Comparison of ENCODE assay signal across 8 cellular contexts in genomic region chr10:84193846-84194423, GRCh38. TPM values are rescaled to one million over a fixed set of nuclear protein-coding genes. Genes with fewer than 3 reads are reported as not detected.
DNase-seq lines count a peak whose midpoint lies in the region; ATAC-seq and TF ChIP-seq lines count a peak whose summit lies in the region.
"Had no signal": no experiment of that assay in that cellular context is flagged by ENCODE, and none has a peak within 500 bp of the region (broad histone marks: within the 10 kb centered on the region; RNA-seq: fewer than 3 reads in every experiment).

No MANE protein-coding gene starts in this region.

- TF ChIP-seq CTCF in hepatocyte (IDR thresholded peaks at IDR 0.05; ENCODE audit: poor library complexity) = no peak

- H3K4me1 ChIP-seq in NT2/D1 (ENCODE audit: insufficient read depth, insufficient read length) (peaks cover 6% of the 10 kb centered on the region), hepatocyte (ENCODE audit: insufficient read depth) (no peaks in the 10 kb centered on the region)

- H3K9me3 ChIP-seq in NT2/D1 (ENCODE audit: insufficient read depth, low read length) (no peaks in the 10 kb centered on the region), hepatocyte (ENCODE audit: low read depth) (no peaks in the 10 kb centered on the region)

- no peak overlapping the region for H3K27ac Mint-ChIP-seq in stimulated activated naive CD8-positive, alpha-beta T cell treated with anti-CD3 and anti-CD28 coated beads, Interleukin-15, amount 100 ng/mL, for 72 hours

- H3K36me3 ChIP-seq in NT2/D1 (ENCODE audit: insufficient read depth, insufficient read length, low read length) (no peaks in the 10 kb centered on the region), hepatocyte (replicated peaks; ENCODE audit: insufficient read depth, low read depth) (no peaks in the 10 kb centered on the region)

- H4K20me1 ChIP-seq in hepatocyte (ENCODE audit: insufficient read depth, poor library complexity, severe bottlenecking) = no peaks in the 10 kb centered on the region

- no peaks in the 10 kb centered on the region for H3K9me2 ChIP-seq in hepatocyte (replicated peaks; ENCODE audit: insufficient read depth)

- H3K27me3 Mint-ChIP-seq in stimulated activated naive CD8-positive, alpha-beta T cell treated with anti-CD3 and anti-CD28 coated beads, Interleukin-15, amount 100 ng/mL, for 72 hours = peaks cover 46% of the 10 kb centered on the region

- peak overlapping the region; percentile 9 for H3K9ac ChIP-seq in NT2/D1 (ENCODE audit: insufficient read length, low read depth)

- H3K27ac ChIP-seq in hepatocyte = no peak overlapping the region

- peak overlapping the region; percentile 63 for H2AFZ ChIP-seq in hepatocyte

- 27% methylated on average over 5 of the region's 5 CpGs for WGBS in hepatocyte (ENCODE audit: low lambda C conversion rate, missing lambda C conversion rate)

- H3K79me2 ChIP-seq in hepatocyte = no peaks in the 10 kb centered on the region

- H3K27me3 ChIP-seq in NT2/D1 (ENCODE audit: insufficient read depth, insufficient read length) = peaks cover 28% of the 10 kb centered on the region
- peaks cover 66% of the 10 kb centered on the region for H3K27me3 ChIP-seq in hepatocyte

- peak overlapping the region; percentile 8 for H3K4me3 ChIP-seq in NT2/D1 (ENCODE audit: insufficient read length, low read depth)
- peak overlapping the region; percentile 33 for H3K4me3 ChIP-seq in hepatocyte

- no peaks in the 10 kb centered on the region for H3K9me3 Mint-ChIP-seq in stimulated activated naive CD8-positive, alpha-beta T cell treated with anti-CD3 and anti-CD28 coated beads, Interleukin-15, amount 100 ng/mL, for 72 hours

- DNase-seq in NT2/D1 (ENCODE audit: low read depth, low spot score) (no peak), hepatocyte (ENCODE audit: low spot score) (no peak), superior temporal gyrus (ENCODE audit: extremely low spot score) (no peak), DMS 273 treated with DMSO at 0.1 percent for 48 hours (lab: John Stamatoyannopoulos, UW) (no peak), D341Med (ENCODE audit: low spot score) (no peak)
- DNase-seq in stimulated activated naive CD8-positive, alpha-beta T cell treated with anti-CD3 and anti-CD28 coated beads, Interleukin-15, amount 100 ng/mL, for 72 hours = no peak

- peak overlapping the region; percentile 19 to 77 for H3K4me3 Mint-ChIP-seq in stimulated activated naive CD8-positive, alpha-beta T cell treated with anti-CD3 and anti-CD28 coated beads, Interleukin-15, amount 100 ng/mL, for 72 hours

- H3K4me2 ChIP-seq in hepatocyte = peak overlapping the region; percentile 97

- H3K4me1 Mint-ChIP-seq in stimulated activated naive CD8-positive, alpha-beta T cell treated with anti-CD3 and anti-CD28 coated beads, Interleukin-15, amount 100 ng/mL, for 72 hours = peaks cover 14% of the 10 kb centered on the region

- ATAC-seq in GM21360 (IDR thresholded peaks at IDR 0.05; ENCODE audit: unreplicated experiment) = peak; percentile 4
- no peak for ATAC-seq in stimulated activated naive CD8-positive, alpha-beta T cell treated with anti-CD3 and anti-CD28 coated beads, Interleukin-15, amount 100 ng/mL, for 72 hours

RNA-seq across cellular contexts. Expression of gene CDHR1, which starts 0.4 kb away (rescaled TPM):
- total RNA-seq in hepatocyte = 0.03 and 0.24 TPM in 2 replicates
- polyA plus RNA-seq in hepatocyte = 0.17 TPM in 1 of 2 replicates, not detected in the other

RNA-seq across cellular contexts. Expression of gene GPR15LG, which starts 20.3 kb away (rescaled TPM):
- total RNA-seq in hepatocyte = 0.52 and 2.6 TPM in 2 replicates
- 0.45 and 1.9 TPM in 2 replicates for polyA plus RNA-seq in hepatocyte

RNA-seq across cellular contexts. Expression of gene LRIT2, which starts 31.4 kb away (rescaled TPM):
- not detected in 2 replicates for total RNA-seq in hepatocyte
- polyA plus RNA-seq in hepatocyte = not detected in 2 replicates
- total RNA-seq: left colon had no signal

RNA-seq across cellular contexts. Expression of gene LRIT1, which starts 47.4 kb away (rescaled TPM):
- total RNA-seq in hepatocyte = not detected in 2 replicates
- polyA plus RNA-seq in hepatocyte = not detected in 2 replicates
- total RNA-seq: left colon had no signal

RNA-seq across cellular contexts. Expression of gene RGR, which starts 50.9 kb away (rescaled TPM):
- total RNA-seq in hepatocyte = not detected in 2 replicates
- not detected in 2 replicates for polyA plus RNA-seq in hepatocyte
